12 cellular contexts compared by ENCODE assay signal in the genomic region with DNA sequence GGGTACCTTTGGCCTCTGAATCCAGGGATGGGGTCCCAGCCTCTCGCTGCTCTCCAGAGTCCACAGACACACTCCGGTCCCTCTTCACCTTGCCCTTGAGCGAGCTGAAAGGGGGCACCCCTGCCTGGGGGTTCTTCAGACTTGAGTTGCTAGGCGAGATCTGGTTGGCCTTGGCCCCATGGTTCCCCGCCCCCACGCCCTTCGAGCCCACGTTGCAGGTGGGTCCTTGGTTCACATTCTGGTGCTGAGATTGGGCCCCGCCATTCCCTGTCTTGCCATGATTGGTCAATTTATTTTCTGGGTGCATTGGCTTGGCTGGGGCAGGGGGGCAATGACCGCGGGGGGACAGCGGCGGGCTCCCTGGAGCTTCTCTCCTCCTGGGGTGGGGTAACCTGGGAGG. TPM values are rescaled to one million over a fixed set of nuclear protein-coding genes. Genes with fewer than 3 reads are reported as not detected.
DNase-seq lines count a peak whose midpoint lies in the region; TF ChIP-seq lines count a peak whose summit lies in the region.
"Had no signal": no experiment of that assay in that cellular context is flagged by ENCODE, and none has a peak within 500 bp of the region (broad histone marks: within the 10 kb centered on the region; RNA-seq: fewer than 3 reads in every experiment).

No MANE protein-coding gene starts in this region.

- peak overlapping the region in 3 of 4 donors; percentile 94 to 99 (median 99) for H3K27ac ChIP-seq in Peyer's patch
- H3K27ac ChIP-seq in trophoblast cell (ENCODE audit: low read depth, low read length), result peak overlapping the region; percentile 41

- H3K27me3 ChIP-seq in BE2C (no peaks in the 10 kb centered on the region), Peyer's patch (no peaks in the 10 kb centered on the region), trophoblast cell (ENCODE audit: insufficient read depth, low read length) (no peaks in the 10 kb centered on the region)

- H2BK120ac ChIP-seq in trophoblast cell (ENCODE audit: insufficient read depth, low read length, poor library complexity), result peak overlapping the region; percentile 23

- H3K18ac ChIP-seq in trophoblast cell (ENCODE audit: low read length), result peak overlapping the region; percentile 30

- no peak for TF ChIP-seq POLR2A in Peyer's patch (IDR thresholded peaks at IDR 0.05)

- peak overlapping the region; percentile 46 for H3K27ac Mint-ChIP-seq in glutamatergic neuron (ENCODE audit: unreplicated experiment)

- H3K4me2 ChIP-seq in trophoblast cell (ENCODE audit: low read length), result no peak overlapping the region

- H3K4me3 ChIP-seq in BE2C (ENCODE audit: low read depth, low read length), result peak overlapping the region; percentile 41
- H3K4me3 ChIP-seq in Peyer's patch, result no peak overlapping the region
- no peak overlapping the region for H3K4me3 ChIP-seq in trophoblast cell (ENCODE audit: low read depth, low read length)
- peak overlapping the region in 1 of 2 donors; percentile 41 for H3K4me3 ChIP-seq in foreskin fibroblast (ENCODE audit: low read depth in 1 of 2, low read length in 2 of 2)
- H3K4me3 ChIP-seq: GM12878 had no signal

- H3K4me3 Mint-ChIP-seq in glutamatergic neuron (ENCODE audit: unreplicated experiment), result no peak overlapping the region

- H3K9me3 Mint-ChIP-seq in glutamatergic neuron (ENCODE audit: unreplicated experiment), result peaks cover 8% of the 10 kb centered on the region

- H4K91ac ChIP-seq in trophoblast cell (ENCODE audit: low read depth, low read length), result peak overlapping the region; percentile 30

- peaks cover 41% of the 10 kb centered on the region for H3K79me1 ChIP-seq in trophoblast cell (ENCODE audit: low read length)

- no peak overlapping the region for H3K23ac ChIP-seq in trophoblast cell (ENCODE audit: low read length)

- peak overlapping the region; percentile 66 for H3K4ac ChIP-seq in trophoblast cell (ENCODE audit: low read depth, low read length)

- H4K12ac ChIP-seq in trophoblast cell (ENCODE audit: low read depth, low read length), result no peak overlapping the region

- peaks cover 23% of the 10 kb centered on the region for H3K4me1 Mint-ChIP-seq in glutamatergic neuron (ENCODE audit: low read depth, unreplicated experiment)

- no peak overlapping the region for H3K9ac ChIP-seq in trophoblast cell (ENCODE audit: low read length)

- H3K27me3 Mint-ChIP-seq in glutamatergic neuron (ENCODE audit: unreplicated experiment), result peaks cover 9% of the 10 kb centered on the region

- H4K8ac ChIP-seq in trophoblast cell (ENCODE audit: low read depth, low read length), result no peak overlapping the region

- no CpG with 5 or more reads among the region's 13 CpGs for WGBS in trophoblast cell (ENCODE audit: extremely low coverage, insufficient coverage, insufficient read length)

- H3K79me2 ChIP-seq in trophoblast cell (ENCODE audit: control insufficient read depth, insufficient read depth, low read length, poor library complexity), result peaks cover 37% of the 10 kb centered on the region

- no peak overlapping the region for H2BK5ac ChIP-seq in trophoblast cell (ENCODE audit: low read depth, low read length, poor library complexity)

- H2AK5ac ChIP-seq in trophoblast cell (ENCODE audit: low read length), result peak overlapping the region; percentile 16

- H3K4me1 ChIP-seq in BE2C, result peaks cover 48% of the 10 kb centered on the region
- peaks cover 8 to 58% (median 30%) of the 10 kb centered on the region in 4 donors for H3K4me1 ChIP-seq in Peyer's patch
- H3K4me1 ChIP-seq in trophoblast cell (ENCODE audit: control insufficient read depth in 1 of 2, insufficient read depth in 2 of 2, low read length in 2 of 2), result peaks cover 42 to 51% of the 10 kb centered on the region in 2 experiments

- H2BK12ac ChIP-seq in trophoblast cell (ENCODE audit: low read length), result peak overlapping the region; percentile 9

- H3K14ac ChIP-seq in trophoblast cell (ENCODE audit: low read length), result no peak overlapping the region

- H2AFZ ChIP-seq in trophoblast cell (ENCODE audit: insufficient read depth, low read length, poor library complexity), result no peak overlapping the region

- no peaks in the 10 kb centered on the region for H3K36me3 Mint-ChIP-seq in glutamatergic neuron (ENCODE audit: unreplicated experiment)

- TF ChIP-seq CTCF in BE2C (IDR thresholded peaks at IDR 0.05; ENCODE audit: low read depth, low read length) (no peak), Peyer's patch (IDR thresholded peaks at IDR 0.05) (no peak), glutamatergic neuron (IDR thresholded peaks at IDR 0.05; ENCODE audit: partially characterized antibody, unreplicated experiment) (no peak), foreskin fibroblast (IDR thresholded peaks at IDR 0.05; ENCODE audit: low read depth, low read length) (no peak)

- H3K36me3 ChIP-seq in BE2C (peaks cover 24% of the 10 kb centered on the region), Peyer's patch (peaks cover 0 to 47% (median 0%) of the 10 kb centered on the region in 3 donors), trophoblast cell (ENCODE audit: control insufficient read depth in 1 of 2, insufficient read depth in 2 of 2, low read length in 2 of 2) (peaks cover 39 to 41% of the 10 kb centered on the region in 2 experiments)

- H3K9me3 ChIP-seq in BE2C (no peaks in the 10 kb centered on the region), Peyer's patch (no peaks in the 10 kb centered on the region), trophoblast cell (ENCODE audit: insufficient read depth, low read depth, low read length) (no peaks in the 10 kb centered on the region)

- DNase-seq in BE2C (no peak), Peyer's patch (no peak), glutamatergic neuron (no peak), trophoblast cell (no peak), foreskin fibroblast (no peak), T-helper 1 cell (no peak), NCI-H2107 treated with DMSO at 0.1 percent for 48 hours (lab: John Stamatoyannopoulos, UW; ENCODE audit: unreplicated experiment) (no peak), NCI-H1436 (lab: John Stamatoyannopoulos, UW) (no peak)
- DNase-seq: activated gamma-delta T cell treated with Interleukin-2 at 50 U/mL for 16 hours, SHP77 treated with DMSO at 0.1 percent for 48 hours had no signal

RNA-seq across cellular contexts. Expression of a gene that starts 17.5 kb away (rescaled TPM):
- 104 TPM for polyA plus RNA-seq in BE2C (2012; ENCODE audit: insufficient read depth, insufficient read length, low read depth)
- total RNA-seq in Peyer's patch (10 to 100 TPM; 26.4 to 51.3 (median 34.1) TPM), glutamatergic neuron (ENCODE audit: unreplicated experiment) (13.0 TPM)
- polyA plus RNA-seq in trophoblast cell (2013), result 187 and 191 TPM in 2 replicates

RNA-seq across cellular contexts. Expression of a gene that starts 24.6 kb away (rescaled TPM):
- polyA plus RNA-seq in BE2C (2012; ENCODE audit: insufficient read depth, insufficient read length, low read depth), result not detected
- total RNA-seq in Peyer's patch, result 1 to 10 TPM in 2 of 4 donors, under 1 TPM in 1, not detected in 1; 0.66 to 7.4 (median 1.1) TPM
- not detected for total RNA-seq in glutamatergic neuron (ENCODE audit: unreplicated experiment)
- 0.03 and 0.06 TPM in 2 replicates for polyA plus RNA-seq in trophoblast cell (2013)
- polyA plus RNA-seq: keratinocyte had no signal

RNA-seq across cellular contexts. Expression of a gene that starts 47.8 kb away (rescaled TPM):
- polyA plus RNA-seq in BE2C (2012; ENCODE audit: insufficient read depth, insufficient read length, low read depth), result 0.94 TPM
- not detected for total RNA-seq in Peyer's patch
- total RNA-seq in glutamatergic neuron (ENCODE audit: unreplicated experiment), result not detected
- 2.8 and 3.2 TPM in 2 replicates for polyA plus RNA-seq in trophoblast cell (2013)
